In the genomic region with DNA sequence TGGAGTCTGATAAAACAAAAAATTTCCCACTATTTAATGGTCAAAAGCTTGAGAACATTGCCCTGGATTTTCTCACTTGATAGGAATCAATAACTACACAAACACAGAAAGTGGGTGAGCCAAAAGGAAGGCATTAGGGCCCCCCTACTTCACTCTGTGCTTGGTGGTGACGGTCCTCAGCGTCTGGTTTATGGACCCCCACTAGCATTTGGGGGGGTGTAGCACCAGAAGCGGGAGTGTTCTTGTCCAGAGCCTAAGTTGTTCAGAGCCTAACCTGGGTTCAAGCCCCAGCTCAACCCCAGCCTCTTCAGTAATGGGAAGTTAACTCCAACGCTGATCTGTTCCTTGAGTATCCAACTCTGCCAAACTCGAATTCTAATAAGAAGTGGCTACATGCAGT, we compare ENCODE assay signal across 1 cellular context.
TF ChIP-seq lines count a peak whose summit lies in the region.

No MANE protein-coding gene starts in this region.

TF ChIP-seq in IMR-90, 13 proteins besides CTCF, POLR2A, EP300 and RAD21 (continued from another document):
- TF ChIP-seq, protein P1, sequence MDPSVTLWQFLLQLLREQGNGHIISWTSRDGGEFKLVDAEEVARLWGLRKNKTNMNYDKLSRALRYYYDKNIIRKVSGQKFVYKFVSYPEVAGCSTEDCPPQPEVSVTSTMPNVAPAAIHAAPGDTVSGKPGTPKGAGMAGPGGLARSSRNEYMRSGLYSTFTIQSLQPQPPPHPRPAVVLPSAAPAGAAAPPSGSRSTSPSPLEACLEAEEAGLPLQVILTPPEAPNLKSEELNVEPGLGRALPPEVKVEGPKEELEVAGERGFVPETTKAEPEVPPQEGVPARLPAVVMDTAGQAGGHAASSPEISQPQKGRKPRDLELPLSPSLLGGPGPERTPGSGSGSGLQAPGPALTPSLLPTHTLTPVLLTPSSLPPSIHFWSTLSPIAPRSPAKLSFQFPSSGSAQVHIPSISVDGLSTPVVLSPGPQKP (IDR thresholded peaks at IDR 0.05; ENCODE audit: borderline replicate concordance, low read depth, low read length) = no peak
- no peak for TF ChIP-seq NFE2L2 (IDR thresholded peaks at IDR 0.05; ENCODE audit: low read depth, low read length)
- TF ChIP-seq FOS (IDR thresholded peaks at IDR 0.05; ENCODE audit: low read depth, low read length) = no peak
- no peak for TF ChIP-seq MXI1 (IDR thresholded peaks at IDR 0.05; ENCODE audit: borderline replicate concordance, low read depth, low read length)
- no peak for TF ChIP-seq RFX5 (IDR thresholded peaks at IDR 0.05; ENCODE audit: low read depth, low read length)
